Comparison of ENCODE assay signal across 1 cellular context in the genomic region with DNA sequence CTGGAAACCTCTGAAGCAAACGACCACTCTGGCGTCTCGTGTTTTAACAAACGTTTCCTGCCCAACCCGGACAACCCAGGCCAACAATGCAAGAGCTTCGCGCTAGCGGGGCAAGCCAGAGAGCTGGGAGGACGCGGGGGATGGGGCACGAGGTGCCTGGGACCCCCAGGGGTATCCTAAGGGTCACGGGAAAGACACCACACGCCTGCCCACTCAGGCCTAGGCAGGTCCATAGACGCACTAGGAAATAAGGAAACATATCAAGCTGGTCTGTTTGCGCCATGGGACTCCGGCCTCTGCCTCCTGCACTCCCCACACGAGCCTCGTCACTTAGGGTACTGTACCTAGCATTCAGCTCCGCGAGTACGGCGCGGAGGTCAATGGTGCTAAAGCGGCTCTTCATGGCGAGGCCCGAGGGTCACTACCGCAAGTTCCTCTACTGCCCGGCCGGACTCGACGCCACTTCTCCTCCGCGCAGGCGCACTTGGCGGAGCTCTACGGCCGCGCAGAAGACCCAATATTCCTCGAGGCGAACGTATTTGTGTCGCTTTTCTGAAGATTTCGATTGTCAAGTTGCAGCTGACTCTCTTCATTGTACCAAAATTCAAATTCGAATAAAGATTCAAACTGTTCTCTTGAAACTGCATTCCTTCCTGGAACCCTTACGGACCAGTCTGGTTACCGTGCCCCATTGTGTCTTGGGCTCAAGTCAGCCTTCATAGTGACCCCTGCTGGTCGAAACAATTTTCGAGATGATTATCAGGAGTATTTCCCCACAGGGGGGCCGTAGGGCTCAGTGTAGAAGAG.
TF ChIP-seq lines count a peak whose summit lies in the region.

A gene with protein sequence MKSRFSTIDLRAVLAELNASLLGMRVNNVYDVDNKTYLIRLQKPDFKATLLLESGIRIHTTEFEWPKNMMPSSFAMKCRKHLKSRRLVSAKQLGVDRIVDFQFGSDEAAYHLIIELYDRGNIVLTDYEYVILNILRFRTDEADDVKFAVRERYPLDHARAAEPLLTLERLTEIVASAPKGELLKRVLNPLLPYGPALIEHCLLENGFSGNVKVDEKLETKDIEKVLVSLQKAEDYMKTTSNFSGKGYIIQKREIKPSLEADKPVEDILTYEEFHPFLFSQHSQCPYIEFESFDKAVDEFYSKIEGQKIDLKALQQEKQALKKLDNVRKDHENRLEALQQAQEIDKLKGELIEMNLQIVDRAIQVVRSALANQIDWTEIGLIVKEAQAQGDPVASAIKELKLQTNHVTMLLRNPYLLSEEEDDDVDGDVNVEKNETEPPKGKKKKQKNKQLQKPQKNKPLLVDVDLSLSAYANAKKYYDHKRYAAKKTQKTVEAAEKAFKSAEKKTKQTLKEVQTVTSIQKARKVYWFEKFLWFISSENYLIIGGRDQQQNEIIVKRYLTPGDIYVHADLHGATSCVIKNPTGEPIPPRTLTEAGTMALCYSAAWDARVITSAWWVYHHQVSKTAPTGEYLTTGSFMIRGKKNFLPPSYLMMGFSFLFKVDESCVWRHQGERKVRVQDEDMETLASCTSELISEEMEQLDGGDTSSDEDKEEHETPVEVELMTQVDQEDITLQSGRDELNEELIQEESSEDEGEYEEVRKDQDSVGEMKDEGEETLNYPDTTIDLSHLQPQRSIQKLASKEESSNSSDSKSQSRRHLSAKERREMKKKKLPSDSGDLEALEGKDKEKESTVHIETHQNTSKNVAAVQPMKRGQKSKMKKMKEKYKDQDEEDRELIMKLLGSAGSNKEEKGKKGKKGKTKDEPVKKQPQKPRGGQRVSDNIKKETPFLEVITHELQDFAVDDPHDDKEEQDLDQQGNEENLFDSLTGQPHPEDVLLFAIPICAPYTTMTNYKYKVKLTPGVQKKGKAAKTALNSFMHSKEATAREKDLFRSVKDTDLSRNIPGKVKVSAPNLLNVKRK (minus strand): TSS at position 438 of the 807 bp plus-strand sequence. CDS start 35 bp downstream, at position 403.

TF ChIP-seq in HepG2, 621 proteins besides CTCF, POLR2A, EP300 and RAD21 (continued from another document and continues in another):
- TF ChIP-seq, protein P1, sequence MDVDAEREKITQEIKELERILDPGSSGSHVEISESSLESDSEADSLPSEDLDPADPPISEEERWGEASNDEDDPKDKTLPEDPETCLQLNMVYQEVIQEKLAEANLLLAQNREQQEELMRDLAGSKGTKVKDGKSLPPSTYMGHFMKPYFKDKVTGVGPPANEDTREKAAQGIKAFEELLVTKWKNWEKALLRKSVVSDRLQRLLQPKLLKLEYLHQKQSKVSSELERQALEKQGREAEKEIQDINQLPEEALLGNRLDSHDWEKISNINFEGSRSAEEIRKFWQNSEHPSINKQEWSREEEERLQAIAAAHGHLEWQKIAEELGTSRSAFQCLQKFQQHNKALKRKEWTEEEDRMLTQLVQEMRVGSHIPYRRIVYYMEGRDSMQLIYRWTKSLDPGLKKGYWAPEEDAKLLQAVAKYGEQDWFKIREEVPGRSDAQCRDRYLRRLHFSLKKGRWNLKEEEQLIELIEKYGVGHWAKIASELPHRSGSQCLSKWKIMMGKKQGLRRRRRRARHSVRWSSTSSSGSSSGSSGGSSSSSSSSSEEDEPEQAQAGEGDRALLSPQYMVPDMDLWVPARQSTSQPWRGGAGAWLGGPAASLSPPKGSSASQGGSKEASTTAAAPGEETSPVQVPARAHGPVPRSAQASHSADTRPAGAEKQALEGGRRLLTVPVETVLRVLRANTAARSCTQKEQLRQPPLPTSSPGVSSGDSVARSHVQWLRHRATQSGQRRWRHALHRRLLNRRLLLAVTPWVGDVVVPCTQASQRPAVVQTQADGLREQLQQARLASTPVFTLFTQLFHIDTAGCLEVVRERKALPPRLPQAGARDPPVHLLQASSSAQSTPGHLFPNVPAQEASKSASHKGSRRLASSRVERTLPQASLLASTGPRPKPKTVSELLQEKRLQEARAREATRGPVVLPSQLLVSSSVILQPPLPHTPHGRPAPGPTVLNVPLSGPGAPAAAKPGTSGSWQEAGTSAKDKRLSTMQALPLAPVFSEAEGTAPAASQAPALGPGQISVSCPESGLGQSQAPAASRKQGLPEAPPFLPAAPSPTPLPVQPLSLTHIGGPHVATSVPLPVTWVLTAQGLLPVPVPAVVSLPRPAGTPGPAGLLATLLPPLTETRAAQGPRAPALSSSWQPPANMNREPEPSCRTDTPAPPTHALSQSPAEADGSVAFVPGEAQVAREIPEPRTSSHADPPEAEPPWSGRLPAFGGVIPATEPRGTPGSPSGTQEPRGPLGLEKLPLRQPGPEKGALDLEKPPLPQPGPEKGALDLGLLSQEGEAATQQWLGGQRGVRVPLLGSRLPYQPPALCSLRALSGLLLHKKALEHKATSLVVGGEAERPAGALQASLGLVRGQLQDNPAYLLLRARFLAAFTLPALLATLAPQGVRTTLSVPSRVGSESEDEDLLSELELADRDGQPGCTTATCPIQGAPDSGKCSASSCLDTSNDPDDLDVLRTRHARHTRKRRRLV (CRISPR knock-in tag; IDR thresholded peaks at IDR 0.05): no peak
- TF ChIP-seq ZNF749 (CRISPR knock-in tag; IDR thresholded peaks at IDR 0.05; ENCODE audit: borderline replicate concordance) (no peak), MBNL3 (CRISPR knock-in tag; conservative IDR thresholded peaks at IDR 0.05) (no peak), JARID2 (CRISPR knock-in tag; IDR thresholded peaks at IDR 0.05; ENCODE audit: insufficient replicate concordance) (no peak), ZNF382 (CRISPR knock-in tag; IDR thresholded peaks at IDR 0.05; ENCODE audit: borderline replicate concordance) (no peak), ZNF264 (CRISPR knock-in tag; IDR thresholded peaks at IDR 0.05) (no peak), RBAK (CRISPR knock-in tag; IDR thresholded peaks at IDR 0.05) (no peak), NCOA5 (CRISPR knock-in tag; IDR thresholded peaks at IDR 0.05) (no peak), ZNF616 (CRISPR knock-in tag; IDR thresholded peaks at IDR 0.05; ENCODE audit: low read depth) (no peak), PTBP1 (IDR thresholded peaks at IDR 0.05; ENCODE audit: low read depth, low read length, poor library complexity, severe bottlenecking) (no peak), NPAS2 (CRISPR knock-in tag; IDR thresholded peaks at IDR 0.05; ENCODE audit: borderline replicate concordance) (no peak), ZKSCAN1 (IDR thresholded peaks at IDR 0.05; ENCODE audit: low read length) (0 out of 2 replicates have a peak, but pooled peaks have one; percentile 10), FOXA1 (IDR thresholded peaks at IDR 0.05) (no peak), FOXA1 (CRISPR knock-in tag; IDR thresholded peaks at IDR 0.05) (peak; percentile 30; the same call in 1 of the 2 replicates), AGO2 (optimal IDR thresholded peaks at IDR 0.05; ENCODE audit: low read depth, low read length) (peak; percentile 40), ZMYM3 (CRISPR knock-in tag; IDR thresholded peaks at IDR 0.05) (no peak), ZNF33A (CRISPR knock-in tag; IDR thresholded peaks at IDR 0.05; ENCODE audit: borderline replicate concordance) (no peak), ZFP36L1 (CRISPR knock-in tag; IDR thresholded peaks at IDR 0.05) (no peak), ZNF709 (CRISPR knock-in tag; IDR thresholded peaks at IDR 0.05) (peak; percentile 87; the same call in 1 of the 2 replicates)
- TF ChIP-seq, protein P2, sequence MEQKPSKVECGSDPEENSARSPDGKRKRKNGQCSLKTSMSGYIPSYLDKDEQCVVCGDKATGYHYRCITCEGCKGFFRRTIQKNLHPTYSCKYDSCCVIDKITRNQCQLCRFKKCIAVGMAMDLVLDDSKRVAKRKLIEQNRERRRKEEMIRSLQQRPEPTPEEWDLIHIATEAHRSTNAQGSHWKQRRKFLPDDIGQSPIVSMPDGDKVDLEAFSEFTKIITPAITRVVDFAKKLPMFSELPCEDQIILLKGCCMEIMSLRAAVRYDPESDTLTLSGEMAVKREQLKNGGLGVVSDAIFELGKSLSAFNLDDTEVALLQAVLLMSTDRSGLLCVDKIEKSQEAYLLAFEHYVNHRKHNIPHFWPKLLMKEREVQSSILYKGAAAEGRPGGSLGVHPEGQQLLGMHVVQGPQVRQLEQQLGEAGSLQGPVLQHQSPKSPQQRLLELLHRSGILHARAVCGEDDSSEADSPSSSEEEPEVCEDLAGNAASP (CRISPR knock-in tag; IDR thresholded peaks at IDR 0.05; ENCODE audit: borderline replicate concordance): no peak; the same call in 1 of the 2 replicates
- TF ChIP-seq, protein P3, sequence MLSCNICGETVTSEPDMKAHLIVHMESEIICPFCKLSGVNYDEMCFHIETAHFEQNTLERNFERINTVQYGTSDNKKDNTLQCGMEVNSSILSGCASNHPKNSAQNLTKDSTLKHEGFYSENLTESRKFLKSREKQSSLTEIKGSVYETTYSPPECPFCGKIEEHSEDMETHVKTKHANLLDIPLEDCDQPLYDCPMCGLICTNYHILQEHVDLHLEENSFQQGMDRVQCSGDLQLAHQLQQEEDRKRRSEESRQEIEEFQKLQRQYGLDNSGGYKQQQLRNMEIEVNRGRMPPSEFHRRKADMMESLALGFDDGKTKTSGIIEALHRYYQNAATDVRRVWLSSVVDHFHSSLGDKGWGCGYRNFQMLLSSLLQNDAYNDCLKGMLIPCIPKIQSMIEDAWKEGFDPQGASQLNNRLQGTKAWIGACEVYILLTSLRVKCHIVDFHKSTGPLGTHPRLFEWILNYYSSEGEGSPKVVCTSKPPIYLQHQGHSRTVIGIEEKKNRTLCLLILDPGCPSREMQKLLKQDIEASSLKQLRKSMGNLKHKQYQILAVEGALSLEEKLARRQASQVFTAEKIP (CRISPR knock-in tag; IDR thresholded peaks at IDR 0.05; ENCODE audit: borderline replicate concordance): no peak
- TF ChIP-seq, protein P4, sequence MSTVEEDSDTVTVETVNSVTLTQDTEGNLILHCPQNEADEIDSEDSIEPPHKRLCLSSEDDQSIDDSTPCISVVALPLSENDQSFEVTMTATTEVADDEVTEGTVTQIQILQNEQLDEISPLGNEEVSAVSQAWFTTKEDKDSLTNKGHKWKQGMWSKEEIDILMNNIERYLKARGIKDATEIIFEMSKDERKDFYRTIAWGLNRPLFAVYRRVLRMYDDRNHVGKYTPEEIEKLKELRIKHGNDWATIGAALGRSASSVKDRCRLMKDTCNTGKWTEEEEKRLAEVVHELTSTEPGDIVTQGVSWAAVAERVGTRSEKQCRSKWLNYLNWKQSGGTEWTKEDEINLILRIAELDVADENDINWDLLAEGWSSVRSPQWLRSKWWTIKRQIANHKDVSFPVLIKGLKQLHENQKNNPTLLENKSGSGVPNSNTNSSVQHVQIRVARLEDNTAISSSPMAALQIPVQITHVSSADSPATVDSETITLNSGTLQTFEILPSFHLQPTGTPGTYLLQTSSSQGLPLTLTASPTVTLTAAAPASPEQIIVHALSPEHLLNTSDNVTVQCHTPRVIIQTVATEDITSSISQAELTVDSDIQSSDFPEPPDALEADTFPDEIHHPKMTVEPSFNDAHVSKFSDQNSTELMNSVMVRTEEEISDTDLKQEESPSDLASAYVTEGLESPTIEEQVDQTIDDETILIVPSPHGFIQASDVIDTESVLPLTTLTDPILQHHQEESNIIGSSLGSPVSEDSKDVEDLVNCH (CRISPR knock-in tag; IDR thresholded peaks at IDR 0.05): no peak
- TF ChIP-seq, protein P5, sequence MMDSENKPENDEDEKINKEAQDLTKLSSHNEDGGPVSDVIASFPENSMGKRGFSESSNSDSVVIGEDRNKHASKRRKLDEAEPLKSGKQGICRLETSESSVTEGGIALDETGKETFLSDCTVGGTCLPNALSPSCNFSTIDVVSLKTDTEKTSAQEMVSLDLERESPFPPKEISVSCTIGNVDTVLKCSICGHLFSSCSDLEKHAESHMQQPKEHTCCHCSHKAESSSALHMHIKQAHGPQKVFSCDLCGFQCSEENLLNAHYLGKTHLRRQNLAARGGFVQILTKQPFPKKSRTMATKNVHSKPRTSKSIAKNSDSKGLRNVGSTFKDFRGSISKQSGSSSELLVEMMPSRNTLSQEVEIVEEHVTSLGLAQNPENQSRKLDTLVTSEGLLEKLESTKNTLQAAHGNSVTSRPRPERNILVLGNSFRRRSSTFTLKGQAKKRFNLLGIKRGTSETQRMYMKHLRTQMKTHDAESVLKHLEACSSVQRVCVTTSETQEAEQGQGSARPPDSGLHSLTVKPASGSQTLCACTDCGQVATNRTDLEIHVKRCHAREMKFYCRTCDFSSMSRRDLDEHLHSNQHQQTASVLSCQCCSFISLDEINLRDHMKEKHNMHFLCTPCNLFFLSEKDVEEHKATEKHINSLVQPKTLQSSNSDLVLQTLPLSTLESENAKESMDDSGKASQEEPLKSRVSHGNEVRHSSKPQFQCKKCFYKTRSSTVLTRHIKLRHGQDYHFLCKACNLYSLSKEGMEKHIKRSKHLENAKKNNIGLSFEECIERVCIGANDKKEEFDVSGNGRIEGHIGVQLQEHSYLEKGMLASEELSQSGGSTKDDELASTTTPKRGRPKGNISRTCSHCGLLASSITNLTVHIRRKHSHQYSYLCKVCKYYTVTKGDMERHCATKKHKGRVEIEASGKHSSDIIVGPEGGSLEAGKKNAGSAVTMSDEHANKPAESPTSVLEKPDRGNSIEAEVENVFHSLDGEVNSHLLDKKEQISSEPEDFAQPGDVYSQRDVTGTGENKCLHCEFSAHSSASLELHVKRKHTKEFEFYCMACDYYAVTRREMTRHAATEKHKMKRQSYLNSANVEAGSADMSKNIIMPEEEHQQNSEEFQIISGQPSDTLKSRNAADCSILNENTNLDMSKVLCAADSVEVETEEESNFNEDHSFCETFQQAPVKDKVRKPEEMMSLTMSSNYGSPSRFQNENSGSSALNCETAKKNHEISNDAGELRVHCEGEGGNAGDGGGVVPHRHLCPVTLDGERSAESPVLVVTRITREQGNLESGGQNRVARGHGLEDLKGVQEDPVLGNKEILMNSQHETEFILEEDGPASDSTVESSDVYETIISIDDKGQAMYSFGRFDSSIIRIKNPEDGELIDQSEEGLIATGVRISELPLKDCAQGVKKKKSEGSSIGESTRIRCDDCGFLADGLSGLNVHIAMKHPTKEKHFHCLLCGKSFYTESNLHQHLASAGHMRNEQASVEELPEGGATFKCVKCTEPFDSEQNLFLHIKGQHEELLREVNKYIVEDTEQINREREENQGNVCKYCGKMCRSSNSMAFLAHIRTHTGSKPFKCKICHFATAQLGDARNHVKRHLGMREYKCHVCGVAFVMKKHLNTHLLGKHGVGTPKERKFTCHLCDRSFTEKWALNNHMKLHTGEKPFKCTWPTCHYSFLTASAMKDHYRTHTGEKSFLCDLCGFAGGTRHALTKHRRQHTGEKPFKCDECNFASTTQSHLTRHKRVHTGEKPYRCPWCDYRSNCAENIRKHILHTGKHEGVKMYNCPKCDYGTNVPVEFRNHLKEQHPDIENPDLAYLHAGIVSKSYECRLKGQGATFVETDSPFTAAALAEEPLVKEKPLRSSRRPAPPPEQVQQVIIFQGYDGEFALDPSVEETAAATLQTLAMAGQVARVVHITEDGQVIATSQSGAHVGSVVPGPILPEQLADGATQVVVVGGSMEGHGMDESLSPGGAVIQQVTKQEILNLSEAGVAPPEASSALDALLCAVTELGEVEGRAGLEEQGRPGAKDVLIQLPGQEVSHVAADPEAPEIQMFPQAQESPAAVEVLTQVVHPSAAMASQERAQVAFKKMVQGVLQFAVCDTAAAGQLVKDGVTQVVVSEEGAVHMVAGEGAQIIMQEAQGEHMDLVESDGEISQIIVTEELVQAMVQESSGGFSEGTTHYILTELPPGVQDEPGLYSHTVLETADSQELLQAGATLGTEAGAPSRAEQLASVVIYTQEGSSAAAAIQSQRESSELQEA (CRISPR knock-in tag; IDR thresholded peaks at IDR 0.05; ENCODE audit: not compliant biosample characterization): no peak
- TF ChIP-seq, protein P6, sequence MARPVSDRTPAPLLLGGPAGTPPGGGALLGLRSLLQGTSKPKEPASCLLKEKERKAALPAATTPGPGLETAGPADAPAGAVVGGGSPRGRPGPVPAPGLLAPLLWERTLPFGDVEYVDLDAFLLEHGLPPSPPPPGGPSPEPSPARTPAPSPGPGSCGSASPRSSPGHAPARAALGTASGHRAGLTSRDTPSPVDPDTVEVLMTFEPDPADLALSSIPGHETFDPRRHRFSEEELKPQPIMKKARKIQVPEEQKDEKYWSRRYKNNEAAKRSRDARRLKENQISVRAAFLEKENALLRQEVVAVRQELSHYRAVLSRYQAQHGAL (CRISPR knock-in tag; IDR thresholded peaks at IDR 0.05; ENCODE audit: not compliant biosample characterization): no peak
